8 cellular contexts compared by ENCODE assay signal in the genomic region with DNA sequence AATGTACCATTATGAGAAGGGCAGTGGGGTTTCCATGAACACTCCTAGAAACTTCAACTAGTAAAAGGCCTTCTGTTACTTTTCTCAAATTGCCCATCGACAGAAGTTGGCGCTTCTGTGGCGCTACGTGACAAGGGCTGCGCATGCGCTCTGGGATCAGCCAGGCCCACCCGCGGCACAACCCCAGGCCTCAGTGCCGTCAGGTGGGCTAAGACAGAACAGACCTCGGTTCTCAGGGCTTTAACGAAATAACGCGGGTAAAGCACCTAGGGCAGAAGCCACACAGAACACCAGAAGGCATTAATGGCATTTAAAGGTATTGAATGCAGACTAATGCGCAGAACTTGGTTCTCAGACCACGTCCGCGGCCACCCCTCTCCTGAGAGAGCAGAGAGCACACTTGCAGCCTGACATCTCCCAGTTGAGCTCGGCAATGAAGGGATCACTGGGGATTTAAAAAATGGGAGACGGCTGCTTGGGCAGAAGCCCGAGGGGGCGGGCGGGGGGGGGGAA.
DNase-seq lines count a peak whose midpoint lies in the region; ATAC-seq and TF ChIP-seq lines count a peak whose summit lies in the region.

No MANE protein-coding gene starts in this region.

- in situ Hi-C loops in mammary epithelial cell (cut with MboI; ENCODE audit: low sequenced_read_pairs in 2 of 2): no loop called here

- H3K27me3 ChIP-seq in mammary epithelial cell (ENCODE audit: insufficient read depth, low read length): no peaks in the 10 kb centered on the region
- no peaks in the 10 kb centered on the region for H3K27me3 ChIP-seq in smooth muscle cell (ENCODE audit: low read depth)

- H3K27me3 Mint-ChIP-seq in WTC11 (ENCODE audit: low read depth): peaks cover 21% of the 10 kb centered on the region

- H2AFZ ChIP-seq in mammary epithelial cell (ENCODE audit: low read depth, low read length) (peak overlapping the region; percentile 92), smooth muscle cell (ENCODE audit: low read depth) (peak overlapping the region; percentile 82)

- H3K36me3 ChIP-seq in mammary epithelial cell (ENCODE audit: insufficient read depth, low read length) (no peaks in the 10 kb centered on the region), smooth muscle cell (ENCODE audit: low read depth) (no peaks in the 10 kb centered on the region)

- H3K9me3 ChIP-seq in mammary epithelial cell (replicated peaks; ENCODE audit: insufficient read depth, low read length) (no peaks in the 10 kb centered on the region), smooth muscle cell (replicated peaks; ENCODE audit: low read depth) (no peaks in the 10 kb centered on the region)

- DNase-seq in NCI-H1694 treated with DMSO at 0.1 percent for 48 hours (lab: John Stamatoyannopoulos, UW): peak; percentile 75
- DNase-seq in WTC11 (ENCODE audit: low spot score): peak; percentile 67
- DNase-seq in mammary epithelial cell: no peak
- DNase-seq in iPS-NIHi7 (ENCODE audit: extremely low spot score): peak; percentile 81
- DNase-seq in smooth muscle cell (lab: John Stamatoyannopoulos, UW; ENCODE audit: unreplicated experiment): peak; percentile 67

- H3K4me2 ChIP-seq in mammary epithelial cell (ENCODE audit: insufficient read depth, low read depth, low read length) (peak overlapping the region; percentile 86), smooth muscle cell (peak overlapping the region; percentile 90)

- H4K20me1 ChIP-seq in mammary epithelial cell (ENCODE audit: insufficient read depth, low read length) (no peaks in the 10 kb centered on the region), smooth muscle cell (ENCODE audit: low read depth) (no peaks in the 10 kb centered on the region)

- peaks cover 5% of the 10 kb centered on the region for H3K9me3 Mint-ChIP-seq in WTC11

- H3K27ac Mint-ChIP-seq in WTC11: peak overlapping the region; percentile 83

- TF ChIP-seq CTCF in GM12875 (IDR thresholded peaks at IDR 0.05; ENCODE audit: borderline replicate concordance, insufficient read depth, low read depth, low read length) (no peak), WTC11 (IDR thresholded peaks at IDR 0.05) (no peak), mammary epithelial cell (conservative IDR thresholded peaks at IDR 0.05 in 1 of 2, IDR thresholded peaks at IDR 0.05 in 1 of 2; ENCODE audit: extremely low read depth in 1 of 2, insufficient read depth in 1 of 2, low read depth in 1 of 2, low read length in 2 of 2) (no peak), smooth muscle cell (IDR thresholded peaks at IDR 0.05; ENCODE audit: borderline replicate concordance, insufficient read depth, poor library complexity, severe bottlenecking) (no peak)

- H3K4me1 ChIP-seq in mammary epithelial cell (ENCODE audit: insufficient read depth, low read length) (peaks cover 5% of the 10 kb centered on the region), smooth muscle cell (ENCODE audit: low read depth) (no peaks in the 10 kb centered on the region)

- H3K4me3 ChIP-seq in GM12875 (ENCODE audit: low read depth, low read length): peak overlapping the region; percentile 75
- H3K4me3 ChIP-seq in mammary epithelial cell (replicated peaks in 1 of 3; ENCODE audit: insufficient read depth in 1 of 3, low read depth in 2 of 3, low read length in 3 of 3): peak overlapping the region; percentile 75 to 99 (median 82)
- peak overlapping the region; percentile 77 for H3K4me3 ChIP-seq in smooth muscle cell

- CTCF ChIA-PET in WTC11 (lab: Charles Lee) (interaction anchor here (0.5 to 3.4 kb wide), 5 partner anchors 16 to 66 kb away, joined by 3 to 14 read pairs (median 6); no protein-coding TSS in a partner anchor), mammary epithelial cell (lab: Charles Lee; ENCODE audit: low non-redundant PET) (no interaction called here)

- H3K27ac ChIP-seq in mammary epithelial cell (ENCODE audit: insufficient read depth, low read depth, low read length): no peak overlapping the region
- no peak overlapping the region for H3K27ac ChIP-seq in smooth muscle cell (ENCODE audit: low read depth)

- ATAC-seq in HG02678 (IDR thresholded peaks at IDR 0.05; ENCODE audit: unreplicated experiment): peak; percentile 29
- peak; percentile 54 for ATAC-seq in WTC11
- ATAC-seq in HG03469 (IDR thresholded peaks at IDR 0.05; ENCODE audit: unreplicated experiment): no peak

- H3F3A ChIP-seq in smooth muscle cell (ENCODE audit: low read depth): no peaks in the 10 kb centered on the region

- POLR2A ChIA-PET in WTC11 (lab: Charles Lee): no interaction called here

- intact Hi-C loops in mammary epithelial cell (cut with micrococcal nuclease): loop anchor here (10.0 kb wide), 1 partner anchor 159 kb away; no protein-coding TSS in a partner anchor

- H3K79me2 ChIP-seq in mammary epithelial cell (ENCODE audit: insufficient read depth, low read length) (no peaks in the 10 kb centered on the region), smooth muscle cell (ENCODE audit: low read depth) (no peaks in the 10 kb centered on the region)

- dilution Hi-C loops in mammary epithelial cell (cut with HindIII; ENCODE audit: low sequenced_read_pairs): no loop called here

- H3K9ac ChIP-seq in mammary epithelial cell (ENCODE audit: insufficient read depth, low read length) (peak overlapping the region; percentile 17), smooth muscle cell (ENCODE audit: low read depth) (no peak overlapping the region)

- peak overlapping the region; percentile 89 for H3K4me3 Mint-ChIP-seq in WTC11

- BruUV-seq in mammary epithelial cell (replicated peaks; lab: Mats Ljungman, UMichigan): no TSS peak

- no peaks in the 10 kb centered on the region for H3K36me3 Mint-ChIP-seq in WTC11

- H3K4me1 Mint-ChIP-seq in WTC11: peaks cover 4% of the 10 kb centered on the region

- 11% methylated on average over 18 of the region's 22 CpGs for WGBS in mammary epithelial cell (ENCODE audit: low coverage, missing lambda C conversion rate)
- 5% methylated on average over 21 of the region's 22 CpGs for WGBS in smooth muscle cell (ENCODE audit: low lambda C conversion rate)

TF ChIP-seq in WTC11, 78 proteins besides CTCF, POLR2A, EP300 and RAD21:
- TF ChIP-seq GRHL2 (CRISPR knock-in tag; IDR thresholded peaks at IDR 0.05; ENCODE audit: insufficient replicate concordance, severe bottlenecking) (no peak), CBFB (CRISPR knock-in tag; IDR thresholded peaks at IDR 0.05; ENCODE audit: low read depth) (0 out of 2 replicates have a peak, but pooled peaks have one; percentile 62)
- TF ChIP-seq, protein P1, sequence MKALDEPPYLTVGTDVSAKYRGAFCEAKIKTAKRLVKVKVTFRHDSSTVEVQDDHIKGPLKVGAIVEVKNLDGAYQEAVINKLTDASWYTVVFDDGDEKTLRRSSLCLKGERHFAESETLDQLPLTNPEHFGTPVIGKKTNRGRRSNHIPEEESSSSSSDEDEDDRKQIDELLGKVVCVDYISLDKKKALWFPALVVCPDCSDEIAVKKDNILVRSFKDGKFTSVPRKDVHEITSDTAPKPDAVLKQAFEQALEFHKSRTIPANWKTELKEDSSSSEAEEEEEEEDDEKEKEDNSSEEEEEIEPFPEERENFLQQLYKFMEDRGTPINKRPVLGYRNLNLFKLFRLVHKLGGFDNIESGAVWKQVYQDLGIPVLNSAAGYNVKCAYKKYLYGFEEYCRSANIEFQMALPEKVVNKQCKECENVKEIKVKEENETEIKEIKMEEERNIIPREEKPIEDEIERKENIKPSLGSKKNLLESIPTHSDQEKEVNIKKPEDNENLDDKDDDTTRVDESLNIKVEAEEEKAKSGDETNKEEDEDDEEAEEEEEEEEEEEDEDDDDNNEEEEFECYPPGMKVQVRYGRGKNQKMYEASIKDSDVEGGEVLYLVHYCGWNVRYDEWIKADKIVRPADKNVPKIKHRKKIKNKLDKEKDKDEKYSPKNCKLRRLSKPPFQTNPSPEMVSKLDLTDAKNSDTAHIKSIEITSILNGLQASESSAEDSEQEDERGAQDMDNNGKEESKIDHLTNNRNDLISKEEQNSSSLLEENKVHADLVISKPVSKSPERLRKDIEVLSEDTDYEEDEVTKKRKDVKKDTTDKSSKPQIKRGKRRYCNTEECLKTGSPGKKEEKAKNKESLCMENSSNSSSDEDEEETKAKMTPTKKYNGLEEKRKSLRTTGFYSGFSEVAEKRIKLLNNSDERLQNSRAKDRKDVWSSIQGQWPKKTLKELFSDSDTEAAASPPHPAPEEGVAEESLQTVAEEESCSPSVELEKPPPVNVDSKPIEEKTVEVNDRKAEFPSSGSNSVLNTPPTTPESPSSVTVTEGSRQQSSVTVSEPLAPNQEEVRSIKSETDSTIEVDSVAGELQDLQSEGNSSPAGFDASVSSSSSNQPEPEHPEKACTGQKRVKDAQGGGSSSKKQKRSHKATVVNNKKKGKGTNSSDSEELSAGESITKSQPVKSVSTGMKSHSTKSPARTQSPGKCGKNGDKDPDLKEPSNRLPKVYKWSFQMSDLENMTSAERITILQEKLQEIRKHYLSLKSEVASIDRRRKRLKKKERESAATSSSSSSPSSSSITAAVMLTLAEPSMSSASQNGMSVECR (CRISPR knock-in tag; IDR thresholded peaks at IDR 0.05; ENCODE audit: borderline replicate concordance): 0 out of 2 replicates have a peak, but pooled peaks have one; percentile 35
- TF ChIP-seq, protein P2, sequence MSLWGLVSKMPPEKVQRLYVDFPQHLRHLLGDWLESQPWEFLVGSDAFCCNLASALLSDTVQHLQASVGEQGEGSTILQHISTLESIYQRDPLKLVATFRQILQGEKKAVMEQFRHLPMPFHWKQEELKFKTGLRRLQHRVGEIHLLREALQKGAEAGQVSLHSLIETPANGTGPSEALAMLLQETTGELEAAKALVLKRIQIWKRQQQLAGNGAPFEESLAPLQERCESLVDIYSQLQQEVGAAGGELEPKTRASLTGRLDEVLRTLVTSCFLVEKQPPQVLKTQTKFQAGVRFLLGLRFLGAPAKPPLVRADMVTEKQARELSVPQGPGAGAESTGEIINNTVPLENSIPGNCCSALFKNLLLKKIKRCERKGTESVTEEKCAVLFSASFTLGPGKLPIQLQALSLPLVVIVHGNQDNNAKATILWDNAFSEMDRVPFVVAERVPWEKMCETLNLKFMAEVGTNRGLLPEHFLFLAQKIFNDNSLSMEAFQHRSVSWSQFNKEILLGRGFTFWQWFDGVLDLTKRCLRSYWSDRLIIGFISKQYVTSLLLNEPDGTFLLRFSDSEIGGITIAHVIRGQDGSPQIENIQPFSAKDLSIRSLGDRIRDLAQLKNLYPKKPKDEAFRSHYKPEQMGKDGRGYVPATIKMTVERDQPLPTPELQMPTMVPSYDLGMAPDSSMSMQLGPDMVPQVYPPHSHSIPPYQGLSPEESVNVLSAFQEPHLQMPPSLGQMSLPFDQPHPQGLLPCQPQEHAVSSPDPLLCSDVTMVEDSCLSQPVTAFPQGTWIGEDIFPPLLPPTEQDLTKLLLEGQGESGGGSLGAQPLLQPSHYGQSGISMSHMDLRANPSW (CRISPR knock-in tag; conservative IDR thresholded peaks at IDR 0.05; ENCODE audit: low read depth): no peak
TF ChIP-seq in WTC11: peak in this region for 2.
